Comparison of ENCODE assay signal across 8 cellular contexts in the genomic region with DNA sequence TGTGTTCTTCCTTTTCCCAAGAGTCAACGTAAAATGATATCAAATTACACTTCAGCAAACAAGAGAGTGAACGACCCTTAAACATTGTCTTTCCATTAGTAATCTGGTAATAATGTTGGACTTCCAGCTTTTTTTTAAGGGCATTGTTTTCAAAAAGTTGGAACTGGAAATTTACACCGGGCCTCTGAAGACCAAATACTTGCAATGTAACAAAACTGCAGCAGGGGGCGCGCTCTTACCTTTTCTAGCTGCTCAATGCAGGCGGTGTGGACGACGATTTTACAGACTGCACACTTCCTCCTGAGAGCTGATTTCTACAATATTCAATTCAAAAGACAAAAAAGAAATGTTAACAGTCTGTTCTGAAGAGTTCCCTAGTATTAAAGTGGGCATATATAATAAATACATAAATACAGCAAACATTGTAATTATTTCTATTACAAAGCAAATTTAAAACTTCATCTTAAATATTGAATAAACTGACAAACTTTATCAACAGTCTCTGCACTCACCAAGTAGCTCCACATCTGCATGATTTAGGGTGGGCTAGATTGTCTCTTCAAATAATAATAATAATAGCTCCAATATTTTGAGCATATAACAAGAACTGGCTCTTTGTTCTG.
DNase-seq lines count a peak whose midpoint lies in the region; ATAC-seq and TF ChIP-seq lines count a peak whose summit lies in the region.

No MANE protein-coding gene starts in this region.

- DNase-seq in ELR (ENCODE audit: low read depth): peak; percentile 78
- DNase-seq in HCEC 1CT: peak; percentile 62
- peak; percentile 63 for DNase-seq in MV-4-11 (lab: John Stamatoyannopoulos, UW)
- DNase-seq in SK-MEL-5 (ENCODE audit: low read depth, low spot score): peak; percentile 88
- DNase-seq in activated naive CD8-positive, alpha-beta T cell treated with anti-CD3 and anti-CD28 coated beads for 36 hours: peak; percentile 40
- peak; percentile 84 to 85 for DNase-seq in cardiac muscle cell (ENCODE audit: low read depth in 1 of 2, low spot score in 1 of 2)
- DNase-seq in prostate gland (ENCODE audit: low spot score): peak; percentile 70

- no peaks in the 10 kb centered on the region for H3K27me3 ChIP-seq in cardiac muscle cell
- no peaks in the 10 kb centered on the region for H3K27me3 ChIP-seq in prostate gland (replicated peaks; ENCODE audit: insufficient read depth)

- TF ChIP-seq POLR2A in prostate gland (IDR thresholded peaks at IDR 0.05): no peak

- in situ Hi-C loops in SK-MEL-5 (cut with HindIII; ENCODE audit: low pct_unique_long_range_greater_than_20kb, low sequenced_read_pairs): no loop called here

- H3K27ac ChIP-seq in cardiac muscle cell (no peak overlapping the region), prostate gland (no peak overlapping the region)

- H3K27me3 Mint-ChIP-seq in activated naive CD8-positive, alpha-beta T cell treated with anti-CD3 and anti-CD28 coated beads for 36 hours: peaks cover 3% of the 10 kb centered on the region

- no peak overlapping the region for H3K27ac Mint-ChIP-seq in activated naive CD8-positive, alpha-beta T cell treated with anti-CD3 and anti-CD28 coated beads for 36 hours

- no peaks in the 10 kb centered on the region for H3K9me3 Mint-ChIP-seq in activated naive CD8-positive, alpha-beta T cell treated with anti-CD3 and anti-CD28 coated beads for 36 hours

- no peak overlapping the region for H3K4me3 Mint-ChIP-seq in activated naive CD8-positive, alpha-beta T cell treated with anti-CD3 and anti-CD28 coated beads for 36 hours

- WGBS in prostate gland: 4% methylated on average over 8 of the region's 8 CpGs

- no peaks in the 10 kb centered on the region for H3K36me3 Mint-ChIP-seq in activated naive CD8-positive, alpha-beta T cell treated with anti-CD3 and anti-CD28 coated beads for 36 hours

- no peak overlapping the region for H3K4me3 ChIP-seq in cardiac muscle cell
- no peak overlapping the region for H3K4me3 ChIP-seq in prostate gland

- no peak for ATAC-seq in GM19452 (IDR thresholded peaks at IDR 0.05; ENCODE audit: unreplicated experiment)

- intact Hi-C loops in prostate gland (cut with DNase I): loop anchor here (1.0 to 5.0 kb wide), 2 partner anchors 242 to 351 kb away; no protein-coding TSS in a partner anchor

- TF ChIP-seq CTCF in cardiac muscle cell (IDR thresholded peaks at IDR 0.05; ENCODE audit: low read depth, low read length): peak; percentile 87
- peak; percentile 20 to 72 (median 67) for TF ChIP-seq CTCF in prostate gland (IDR thresholded peaks at IDR 0.05)

- H3K36me3 ChIP-seq in cardiac muscle cell (no peaks in the 10 kb centered on the region), prostate gland (no peaks in the 10 kb centered on the region)

- H3K4me1 Mint-ChIP-seq in activated naive CD8-positive, alpha-beta T cell treated with anti-CD3 and anti-CD28 coated beads for 36 hours: no peaks in the 10 kb centered on the region

- no peaks in the 10 kb centered on the region for H3K9me3 ChIP-seq in cardiac muscle cell (ENCODE audit: low read depth)
- H3K9me3 ChIP-seq in prostate gland: no peaks in the 10 kb centered on the region

- peaks cover 5% of the 10 kb centered on the region for H3K4me1 ChIP-seq in cardiac muscle cell (ENCODE audit: low read depth)
- H3K4me1 ChIP-seq in prostate gland (replicated peaks): no peaks in the 10 kb centered on the region
